Comparison of ENCODE assay signal across 14 cellular contexts in the genomic region with DNA sequence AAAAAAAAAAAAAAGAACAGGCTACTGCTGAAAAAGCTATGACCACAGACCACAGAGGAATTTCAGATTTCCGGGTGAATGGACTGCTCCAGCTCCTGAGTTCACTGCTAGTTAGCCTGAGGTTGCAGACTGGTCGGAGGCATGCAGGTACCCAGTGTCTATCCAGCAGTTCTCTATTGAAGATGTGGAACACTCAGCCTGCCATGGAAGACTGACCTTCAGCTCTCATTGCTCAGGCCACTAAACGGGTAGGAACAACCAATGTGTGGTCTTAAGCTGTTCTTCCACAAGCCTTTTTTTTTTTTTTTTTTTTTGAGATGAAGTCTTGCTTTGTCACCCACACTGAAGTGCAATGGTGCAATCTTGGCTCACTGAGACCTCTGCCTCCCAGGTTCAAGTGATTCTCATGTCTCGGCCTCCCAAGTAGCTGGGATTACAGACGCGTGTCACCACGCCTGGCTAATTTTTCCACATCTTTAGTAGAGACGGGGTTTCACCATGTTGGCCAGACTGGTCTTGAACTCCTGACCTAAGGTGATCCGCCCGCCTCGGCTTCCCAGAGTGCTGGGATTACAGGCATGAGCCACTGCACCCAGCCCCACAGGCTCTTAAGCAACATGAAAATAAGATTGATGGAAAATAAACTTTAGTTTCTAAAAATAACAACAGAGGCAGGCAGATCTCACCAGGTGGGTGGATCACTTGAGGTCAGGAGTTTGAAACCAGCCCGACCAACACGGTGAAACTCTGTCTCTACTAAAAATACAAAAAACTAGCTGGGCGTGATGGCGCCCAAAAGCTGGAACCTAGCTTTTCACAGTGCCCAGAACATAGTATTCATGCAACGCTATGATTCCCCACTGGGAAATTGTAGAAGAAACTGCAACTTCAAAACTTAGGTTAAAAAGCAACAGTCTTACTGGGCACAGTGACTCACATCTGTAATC. TPM values are rescaled to one million over a fixed set of nuclear protein-coding genes. Genes with fewer than 3 reads are reported as not detected.
DNase-seq lines count a peak whose midpoint lies in the region; ATAC-seq and TF ChIP-seq lines count a peak whose summit lies in the region.
"Had no signal": no experiment of that assay in that cellular context is flagged by ENCODE, and none has a peak within 500 bp of the region (broad histone marks: within the 10 kb centered on the region; RNA-seq: fewer than 3 reads in every experiment).

No MANE protein-coding gene starts in this region.

- H3K27me3 Mint-ChIP-seq in activated CD8-positive, alpha-beta memory T cell treated with anti-CD3 and anti-CD28 coated beads, Interleukin-2, amount 10 ng/mL, durations not matched to agents 7 days and 5 days = peaks cover 29% of the 10 kb centered on the region

- ATAC-seq in activated CD8-positive, alpha-beta memory T cell treated with anti-CD3 and anti-CD28 coated beads, Interleukin-2, amount 10 ng/mL, durations not matched to agents 7 days and 5 days = peak; percentile 27
- ATAC-seq in upper lobe of right lung = no peak
- no peak for ATAC-seq in HG03025 (IDR thresholded peaks at IDR 0.05; ENCODE audit: low FRiP score, unreplicated experiment)
- ATAC-seq: gastrocnemius medialis had no signal

- H3K27ac ChIP-seq in upper lobe of right lung (no peak overlapping the region), tibial artery (no peak overlapping the region)
- H3K27ac ChIP-seq: A549, gastrocnemius medialis had no signal

- H3K9me3 ChIP-seq in upper lobe of right lung (no peaks in the 10 kb centered on the region), tibial artery (no peaks in the 10 kb centered on the region)
- H3K9me3 ChIP-seq: A549, gastrocnemius medialis had no signal

- no peaks in the 10 kb centered on the region for H3K36me3 Mint-ChIP-seq in activated CD8-positive, alpha-beta memory T cell treated with anti-CD3 and anti-CD28 coated beads, Interleukin-2, amount 10 ng/mL, durations not matched to agents 7 days and 5 days

- POLR2A ChIA-PET in GM10248 (lab: Yijun Ruan, JAX) = interaction anchor here (0.6 to 1.3 kb wide), 2 partner anchors 19 to 1006 kb away, joined by 3 to 6 read pairs; no protein-coding TSS in a partner anchor

- no peak overlapping the region for H3K4me3 ChIP-seq in astrocyte of the spinal cord (ENCODE audit: low read depth, low read length)
- H3K4me3 ChIP-seq in upper lobe of right lung = no peak overlapping the region
- H3K4me3 ChIP-seq in tibial artery = no peak overlapping the region
- H3K4me3 ChIP-seq: A549, gastrocnemius medialis had no signal

- in situ Hi-C loops in astrocyte of the spinal cord (cut with HindIII; ENCODE audit: low sequenced_read_pairs) = no loop called here

- H3K4me1 ChIP-seq in upper lobe of right lung (no peaks in the 10 kb centered on the region), tibial artery (no peaks in the 10 kb centered on the region)
- H3K4me1 ChIP-seq: A549, gastrocnemius medialis had no signal

- no peak overlapping the region for H3K4me3 Mint-ChIP-seq in activated CD8-positive, alpha-beta memory T cell treated with anti-CD3 and anti-CD28 coated beads, Interleukin-2, amount 10 ng/mL, durations not matched to agents 7 days and 5 days

- no peaks in the 10 kb centered on the region for H3K27me3 ChIP-seq in upper lobe of right lung
- H3K27me3 ChIP-seq in tibial artery = peaks cover 0 to 16% of the 10 kb centered on the region in 2 donors

- no peak overlapping the region for H3K27ac Mint-ChIP-seq in activated CD8-positive, alpha-beta memory T cell treated with anti-CD3 and anti-CD28 coated beads, Interleukin-2, amount 10 ng/mL, durations not matched to agents 7 days and 5 days

- no peak for TF ChIP-seq CTCF in astrocyte of the spinal cord (IDR thresholded peaks at IDR 0.05; ENCODE audit: low read depth, low read length)
- no peak for TF ChIP-seq CTCF in upper lobe of right lung (IDR thresholded peaks at IDR 0.05)
- no peak for TF ChIP-seq CTCF in tibial artery (IDR thresholded peaks at IDR 0.05)
- no peak for TF ChIP-seq CTCF in GM10248 (IDR thresholded peaks at IDR 0.05; ENCODE audit: control extremely low read depth, extremely low read depth, low read depth, missing control alignments)

- CTCF ChIA-PET in activated CD8-positive, alpha-beta memory T cell treated with anti-CD3 and anti-CD28 coated beads, Interleukin-2, amount 10 ng/mL, durations not matched to agents 7 days and 5 days (lab: Charles Lee) = interaction anchor here (1.3 kb wide), 1 partner anchor 19 kb away, joined by 3 read pairs; no protein-coding TSS in a partner anchor
- CTCF ChIA-PET in GM10248 (lab: Yijun Ruan, JAX) = interaction anchor here (1.0 to 1.6 kb wide), 6 partner anchors 8 to 51 kb away, joined by 3 to 5 read pairs (median 4); no protein-coding TSS in a partner anchor

- intact Hi-C loops in upper lobe of right lung (cut with DNase I) (no loop called here), tibial artery (cut with DNase I; ENCODE audit: low total_unique reads) (no loop called here)

- H3K4me1 Mint-ChIP-seq in activated CD8-positive, alpha-beta memory T cell treated with anti-CD3 and anti-CD28 coated beads, Interleukin-2, amount 10 ng/mL, durations not matched to agents 7 days and 5 days = peaks cover 6% of the 10 kb centered on the region

- no peaks in the 10 kb centered on the region for H3K9me3 Mint-ChIP-seq in activated CD8-positive, alpha-beta memory T cell treated with anti-CD3 and anti-CD28 coated beads, Interleukin-2, amount 10 ng/mL, durations not matched to agents 7 days and 5 days (ENCODE audit: low read depth)

- DNase-seq in activated CD8-positive, alpha-beta memory T cell treated with anti-CD3 and anti-CD28 coated beads, Interleukin-2, amount 10 ng/mL, durations not matched to agents 7 days and 5 days = no peak
- DNase-seq in activated CD8-positive, alpha-beta memory T cell treated with anti-CD3 and anti-CD28 coated beads, Interleukin-2, amount 50 U/mL, for 48 hours = no peak
- DNase-seq in LHCN-M2 (ENCODE audit: low read depth) (peak; percentile 56), astrocyte of the spinal cord (ENCODE audit: low read depth, low spot score) (peak; percentile 75), upper lobe of right lung (peak; percentile 15), tibial artery (no peak), GM10248 (ENCODE audit: extremely low spot score) (no peak)
- DNase-seq: caudate nucleus, gastrocnemius medialis, mesendoderm, NCI-H446 had no signal

- no peaks in the 10 kb centered on the region for H3K36me3 ChIP-seq in upper lobe of right lung
- no peaks in the 10 kb centered on the region for H3K36me3 ChIP-seq in tibial artery
- H3K36me3 ChIP-seq: gastrocnemius medialis had no signal

RNA-seq across cellular contexts. Expression of gene NPM1, which starts 20.0 kb away (rescaled TPM):
- 1,000 to 10,000 TPM; 1,230 to 1,897 TPM for total RNA-seq in activated CD8-positive, alpha-beta memory T cell treated with anti-CD3 and anti-CD28 coated beads, Interleukin-2, amount 10 ng/mL, durations not matched to agents 7 days and 5 days
- total RNA-seq in LHCN-M2 (2014; rRNA removed) (1,266 and 1,268 TPM in 2 replicates), upper lobe of right lung (585 TPM)
- 1,828 TPM for polyA plus RNA-seq in LHCN-M2 (2012)

RNA-seq across cellular contexts. Expression of gene FGF18, which starts 51.8 kb away (rescaled TPM):
- not detected for total RNA-seq in activated CD8-positive, alpha-beta memory T cell treated with anti-CD3 and anti-CD28 coated beads, Interleukin-2, amount 10 ng/mL, durations not matched to agents 7 days and 5 days
- 0.06 TPM in 1 of 2 replicates, not detected in the other for total RNA-seq in LHCN-M2 (2014; rRNA removed)
- 0.06 TPM for polyA plus RNA-seq in LHCN-M2 (2012)
- 4.2 TPM for total RNA-seq in upper lobe of right lung
- total RNA-seq: T-helper 1 cell treated with Interleukin-12 subunit alpha and Interleukin-12 subunit beta and Interleukin-4 antibody, amounts not matched to agents 30 ng/mL and 1 ng/mL, for 36 hours had no signal

RNA-seq across cellular contexts. Expression of gene TLX3, which starts 58.6 kb away (rescaled TPM):
- not detected for total RNA-seq in activated CD8-positive, alpha-beta memory T cell treated with anti-CD3 and anti-CD28 coated beads, Interleukin-2, amount 10 ng/mL, durations not matched to agents 7 days and 5 days
- total RNA-seq in LHCN-M2 (2014; rRNA removed) (not detected in 2 replicates), upper lobe of right lung (not detected)
- polyA plus RNA-seq in LHCN-M2 (2012) = not detected
- total RNA-seq: gastrocnemius medialis; T-helper 1 cell treated with Interleukin-12 subunit alpha and Interleukin-12 subunit beta and Interleukin-4 antibody, amounts not matched to agents 30 ng/mL and 1 ng/mL, for 36 hours had no signal
- polyA plus RNA-seq: A549 had no signal

Comparison
In these comparisons a context has a peak if more than half of its experiments do, and no peak if none do; other contexts are left out.
1. DNase-seq: peak in LHCN-M2 (single experiment), astrocyte of the spinal cord (single experiment) and upper lobe of right lung (single experiment); none in activated CD8-positive, alpha-beta memory T cell treated with anti-CD3 and anti-CD28 coated beads, Interleukin-2, amount 10 ng/mL, durations not matched to agents 7 days and 5 days (single experiment), activated CD8-positive, alpha-beta memory T cell treated with anti-CD3 and anti-CD28 coated beads, Interleukin-2, amount 50 U/mL, for 48 hours (single experiment), tibial artery (0 of 2) and GM10248 (single experiment).